In the genomic region with DNA sequence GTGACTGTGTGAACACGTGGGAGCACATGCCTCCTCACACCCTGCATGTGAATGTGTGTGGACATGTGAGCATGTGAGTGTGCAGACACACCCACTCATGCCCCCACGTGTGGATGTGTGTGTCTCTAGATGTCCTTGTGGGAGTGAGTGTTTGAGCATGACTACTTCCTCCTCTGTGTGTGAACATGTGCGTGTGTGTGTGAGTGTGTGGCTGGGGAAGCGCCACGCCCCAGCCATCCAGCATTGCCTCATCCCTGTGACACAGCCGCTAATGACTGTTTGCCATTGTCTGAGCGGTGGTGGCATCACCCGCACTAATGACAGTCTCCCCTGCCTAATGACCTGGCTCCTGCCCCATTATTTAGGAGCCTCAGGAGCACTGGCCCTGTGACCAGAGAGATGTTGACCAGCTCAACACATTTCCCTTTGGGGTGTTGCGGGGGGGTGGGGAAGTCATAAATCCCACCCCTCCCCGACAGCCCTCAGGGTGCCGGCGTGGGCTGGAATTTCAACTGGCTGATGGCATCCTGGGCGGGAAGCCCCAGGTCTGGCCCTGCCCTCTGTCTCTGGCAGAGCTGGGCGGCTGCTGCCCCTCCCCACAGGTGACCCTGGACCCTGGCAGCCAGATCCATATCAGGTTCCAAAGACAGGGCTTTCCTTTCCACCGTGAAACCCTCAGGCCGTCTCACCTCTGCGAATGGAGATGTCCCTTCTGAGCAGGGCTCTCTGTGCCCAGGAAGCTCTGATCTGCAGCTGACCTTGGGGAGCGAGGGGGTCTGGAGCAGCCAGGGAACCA, we compare ENCODE assay signal across 9 cellular contexts. TPM values are rescaled to one million over a fixed set of nuclear protein-coding genes. Genes with fewer than 3 reads are reported as not detected.
DNase-seq lines count a peak whose midpoint lies in the region; ATAC-seq and TF ChIP-seq lines count a peak whose summit lies in the region.
"Had no signal": no experiment of that assay in that cellular context is flagged by ENCODE, and none has a peak within 500 bp of the region (broad histone marks: within the 10 kb centered on the region; RNA-seq: fewer than 3 reads in every experiment).

No MANE protein-coding gene starts in this region.

- H3K4me3 ChIP-seq in dorsolateral prefrontal cortex: peak overlapping the region in 3 of 59 donors; percentile 4 to 31 (median 13)
- H3K4me3 ChIP-seq in mucosa of descending colon: no peak overlapping the region

- no peaks in the 10 kb centered on the region for H3K27me3 ChIP-seq in dorsolateral prefrontal cortex

- intact Hi-C loops in dorsolateral prefrontal cortex (cut with DNase I) (no loop called here), mucosa of descending colon (cut with DNase I, micrococcal nuclease) (no loop called here)

- DNase-seq in A172 (ENCODE audit: low spot score): peak; percentile 96
- DNase-seq in H4 (ENCODE audit: low spot score): peak; percentile 90
- DNase-seq in dorsolateral prefrontal cortex: peak in 8 of 10 donors; percentile 15 to 81 (median 60)
- peak; percentile 57 to 86 (median 67) for DNase-seq in mucosa of descending colon
- no peak for DNase-seq in GM19240 (ENCODE audit: insufficient read length, low spot score)

- no peaks in the 10 kb centered on the region for H3K9me3 ChIP-seq in mucosa of descending colon

- ATAC-seq in mucosa of descending colon (peak; percentile 58), HG02623 (IDR thresholded peaks at IDR 0.05; ENCODE audit: unreplicated experiment) (no peak), HG03045 (IDR thresholded peaks at IDR 0.05; ENCODE audit: unreplicated experiment) (no peak)

- no peaks in the 10 kb centered on the region for H3K36me3 ChIP-seq in mucosa of descending colon (ENCODE audit: low read depth)

- peak overlapping the region in 43 of 59 donors; percentile 1 to 79 (median 56) for H3K27ac ChIP-seq in dorsolateral prefrontal cortex

- TF ChIP-seq CTCF in dorsolateral prefrontal cortex (IDR thresholded peaks at IDR 0.05 in 54 of 56, conservative IDR thresholded peaks at IDR 0.05 in 2 of 56; ENCODE audit: low read depth in 1 of 56, partially characterized antibody in 56 of 56) (no peak), mucosa of descending colon (IDR thresholded peaks at IDR 0.05) (no peak)

- no peaks in the 10 kb centered on the region for H3K4me1 ChIP-seq in mucosa of descending colon (ENCODE audit: low read depth)

TF ChIP-seq in PFSK-1, 5 proteins besides CTCF, POLR2A, EP300 and RAD21:
- TF ChIP-seq, protein P1, sequence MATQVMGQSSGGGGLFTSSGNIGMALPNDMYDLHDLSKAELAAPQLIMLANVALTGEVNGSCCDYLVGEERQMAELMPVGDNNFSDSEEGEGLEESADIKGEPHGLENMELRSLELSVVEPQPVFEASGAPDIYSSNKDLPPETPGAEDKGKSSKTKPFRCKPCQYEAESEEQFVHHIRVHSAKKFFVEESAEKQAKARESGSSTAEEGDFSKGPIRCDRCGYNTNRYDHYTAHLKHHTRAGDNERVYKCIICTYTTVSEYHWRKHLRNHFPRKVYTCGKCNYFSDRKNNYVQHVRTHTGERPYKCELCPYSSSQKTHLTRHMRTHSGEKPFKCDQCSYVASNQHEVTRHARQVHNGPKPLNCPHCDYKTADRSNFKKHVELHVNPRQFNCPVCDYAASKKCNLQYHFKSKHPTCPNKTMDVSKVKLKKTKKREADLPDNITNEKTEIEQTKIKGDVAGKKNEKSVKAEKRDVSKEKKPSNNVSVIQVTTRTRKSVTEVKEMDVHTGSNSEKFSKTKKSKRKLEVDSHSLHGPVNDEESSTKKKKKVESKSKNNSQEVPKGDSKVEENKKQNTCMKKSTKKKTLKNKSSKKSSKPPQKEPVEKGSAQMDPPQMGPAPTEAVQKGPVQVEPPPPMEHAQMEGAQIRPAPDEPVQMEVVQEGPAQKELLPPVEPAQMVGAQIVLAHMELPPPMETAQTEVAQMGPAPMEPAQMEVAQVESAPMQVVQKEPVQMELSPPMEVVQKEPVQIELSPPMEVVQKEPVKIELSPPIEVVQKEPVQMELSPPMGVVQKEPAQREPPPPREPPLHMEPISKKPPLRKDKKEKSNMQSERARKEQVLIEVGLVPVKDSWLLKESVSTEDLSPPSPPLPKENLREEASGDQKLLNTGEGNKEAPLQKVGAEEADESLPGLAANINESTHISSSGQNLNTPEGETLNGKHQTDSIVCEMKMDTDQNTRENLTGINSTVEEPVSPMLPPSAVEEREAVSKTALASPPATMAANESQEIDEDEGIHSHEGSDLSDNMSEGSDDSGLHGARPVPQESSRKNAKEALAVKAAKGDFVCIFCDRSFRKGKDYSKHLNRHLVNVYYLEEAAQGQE (IDR thresholded peaks at IDR 0.05; ENCODE audit: insufficient read depth in 1 of 2, low read depth in 2 of 2, low read length in 2 of 2): no peak
- TF ChIP-seq FOXP2 (optimal IDR thresholded peaks at IDR 0.05; ENCODE audit: borderline replicate concordance, extremely low read depth, extremely low read length, insufficient read depth) (peak; percentile 84), SIN3A (IDR thresholded peaks at IDR 0.05; ENCODE audit: borderline replicate concordance, insufficient read depth, low read length) (peak; percentile 92; the same call in 1 of the 2 replicates), POLR2AphosphoS5 (IDR thresholded peaks at IDR 0.05; ENCODE audit: low read depth, low read length) (no peak), TAF1 (IDR thresholded peaks at IDR 0.05; ENCODE audit: borderline replicate concordance, insufficient read depth, low read length) (no peak)

RNA-seq across cellular contexts. Expression of a gene that starts 11.5 kb away (rescaled TPM):
- total RNA-seq in A172 (2014; rRNA removed; shearing (Covaris generic)): 65.2 and 75.2 TPM in 2 replicates
- 4.7 and 6.9 TPM in 2 replicates for total RNA-seq in H4 (2014; rRNA removed; shearing (Covaris generic))
- polyA plus RNA-seq in PFSK-1 (2012; ENCODE audit: insufficient read length, low read depth): not detected
- total RNA-seq in dorsolateral prefrontal cortex (under 1 TPM in 51 of 120 experiments, not detected in 69; 0.10 to 0.43 (median 0.19) TPM), mucosa of descending colon (under 1 TPM in 1 of 3 donors, not detected in 2; 0.06 TPM)
- total RNA-seq: activated CD8-positive, alpha-beta memory T cell treated with anti-CD3 and anti-CD28 coated beads for 36 hours had no signal

RNA-seq across cellular contexts. Expression of a gene that starts 29.7 kb away (rescaled TPM):
- total RNA-seq in A172 (2014; rRNA removed; shearing (Covaris generic)): 13.8 and 16.1 TPM in 2 replicates
- total RNA-seq in H4 (2014; rRNA removed; shearing (Covaris generic)): 0.29 and 1.7 TPM in 2 replicates
- 0.35 TPM for polyA plus RNA-seq in PFSK-1 (2012; ENCODE audit: insufficient read length, low read depth)
- total RNA-seq in dorsolateral prefrontal cortex (1 to 10 TPM in 37 of 120 experiments, under 1 TPM in 12, not detected in 71; 0.36 to 4.9 (median 1.5) TPM), mucosa of descending colon (1 to 10 TPM; 1.0 to 6.4 (median 1.7) TPM)
